1 cellular context compared by ENCODE assay signal in the genomic region with DNA sequence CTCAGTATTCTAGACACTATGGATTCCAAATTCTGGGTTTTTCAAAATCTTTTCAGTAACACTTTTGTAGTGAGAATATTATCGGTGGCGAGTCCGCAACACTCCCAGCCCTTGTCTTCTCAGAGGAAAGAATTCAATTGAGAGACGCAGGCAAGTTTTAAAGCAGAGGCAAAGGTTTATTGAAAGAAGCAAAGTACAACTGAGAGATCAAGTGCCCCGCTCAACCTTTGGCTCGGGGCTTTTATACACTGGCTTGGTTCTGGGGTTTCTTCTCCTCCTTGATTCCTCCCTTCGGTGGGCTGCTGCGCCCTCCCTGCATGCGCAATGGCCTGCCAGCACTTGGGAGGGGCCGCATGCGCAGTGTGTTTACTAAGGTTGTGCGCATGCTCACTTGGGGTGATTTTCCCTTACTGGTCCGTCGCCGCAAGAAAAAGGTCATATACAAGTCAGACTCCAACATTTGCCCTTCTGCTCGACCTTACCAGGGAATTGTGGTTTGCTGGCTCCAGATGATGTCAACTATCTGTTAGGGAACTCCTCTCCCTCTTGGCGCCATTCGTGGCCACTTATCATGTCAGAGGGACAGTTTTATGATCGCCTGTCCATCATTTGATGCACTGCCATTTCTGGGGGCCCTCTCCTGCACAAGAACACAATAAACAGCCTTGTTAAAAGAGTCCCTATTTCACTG.
A peak's percentile ranks its signal among the peaks of the same experiment; 100 is the strongest.
TF ChIP-seq lines count a peak whose summit lies in the region.

No MANE protein-coding gene starts in this region.

TF ChIP-seq in HepG2, 621 proteins besides CTCF, POLR2A, EP300 and RAD21 (continued from another document and continues in another):
- TF ChIP-seq NCOR1 (IDR thresholded peaks at IDR 0.05; ENCODE audit: borderline replicate concordance, low read length), result 0 out of 2 replicates have a peak, but pooled peaks have one; percentile 43
- 0 out of 2 replicates have a peak, but pooled peaks have one; percentile 32 for TF ChIP-seq ZNF782 (CRISPR knock-in tag; IDR thresholded peaks at IDR 0.05; ENCODE audit: borderline replicate concordance)
- TF ChIP-seq, protein P1, sequence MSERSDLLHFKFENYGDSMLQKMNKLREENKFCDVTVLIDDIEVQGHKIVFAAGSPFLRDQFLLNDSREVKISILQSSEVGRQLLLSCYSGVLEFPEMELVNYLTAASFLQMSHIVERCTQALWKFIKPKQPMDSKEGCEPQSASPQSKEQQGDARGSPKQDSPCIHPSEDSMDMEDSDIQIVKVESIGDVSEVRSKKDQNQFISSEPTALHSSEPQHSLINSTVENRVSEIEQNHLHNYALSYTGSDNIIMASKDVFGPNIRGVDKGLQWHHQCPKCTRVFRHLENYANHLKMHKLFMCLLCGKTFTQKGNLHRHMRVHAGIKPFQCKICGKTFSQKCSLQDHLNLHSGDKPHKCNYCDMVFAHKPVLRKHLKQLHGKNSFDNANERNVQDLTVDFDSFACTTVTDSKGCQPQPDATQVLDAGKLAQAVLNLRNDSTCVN (CRISPR knock-in tag; IDR thresholded peaks at IDR 0.05; ENCODE audit: borderline replicate concordance), result peak; percentile 72; the same call in 1 of the 2 replicates
- TF ChIP-seq SOX5 (CRISPR knock-in tag; IDR thresholded peaks at IDR 0.05; ENCODE audit: borderline replicate concordance), result peak; percentile 40; the same call in 1 of the 2 replicates
- TF ChIP-seq NFKBIZ (CRISPR knock-in tag; IDR thresholded peaks at IDR 0.05), result peak; percentile 40; the same call in 1 of the 2 replicates
- 0 out of 2 replicates have a peak, but pooled peaks have one; percentile 37 for TF ChIP-seq ZNF143 (CRISPR knock-in tag; IDR thresholded peaks at IDR 0.05)
- TF ChIP-seq, protein P2, sequence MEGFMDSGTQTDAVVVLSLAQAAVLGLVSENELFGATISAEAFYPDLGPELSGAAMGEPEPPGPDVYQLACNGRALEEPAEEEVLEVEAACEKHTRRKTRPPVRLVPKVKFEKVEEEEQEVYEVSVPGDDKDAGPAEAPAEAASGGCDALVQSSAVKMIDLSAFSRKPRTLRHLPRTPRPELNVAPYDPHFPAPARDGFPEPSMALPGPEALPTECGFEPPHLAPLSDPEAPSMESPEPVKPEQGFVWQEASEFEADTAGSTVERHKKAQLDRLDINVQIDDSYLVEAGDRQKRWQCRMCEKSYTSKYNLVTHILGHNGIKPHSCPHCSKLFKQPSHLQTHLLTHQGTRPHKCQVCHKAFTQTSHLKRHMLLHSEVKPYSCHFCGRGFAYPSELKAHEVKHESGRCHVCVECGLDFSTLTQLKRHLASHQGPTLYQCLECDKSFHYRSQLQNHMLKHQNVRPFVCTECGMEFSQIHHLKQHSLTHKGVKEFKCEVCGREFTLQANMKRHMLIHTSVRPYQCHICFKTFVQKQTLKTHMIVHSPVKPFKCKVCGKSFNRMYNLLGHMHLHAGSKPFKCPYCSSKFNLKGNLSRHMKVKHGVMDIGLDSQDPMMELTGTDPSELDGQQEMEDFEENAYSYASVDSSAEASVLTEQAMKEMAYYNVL (CRISPR knock-in tag; IDR thresholded peaks at IDR 0.05; ENCODE audit: borderline replicate concordance), result peak; percentile 59; the same call in 1 of the 2 replicates
- peak; percentile 94 for TF ChIP-seq ZNF883 (CRISPR knock-in tag; IDR thresholded peaks at IDR 0.05; ENCODE audit: not compliant biosample characterization)
- no peak for TF ChIP-seq PLRG1 (conservative IDR thresholded peaks at IDR 0.05)
- TF ChIP-seq PITX1 (CRISPR knock-in tag; IDR thresholded peaks at IDR 0.05), result peak; percentile 80
- TF ChIP-seq, protein P3, sequence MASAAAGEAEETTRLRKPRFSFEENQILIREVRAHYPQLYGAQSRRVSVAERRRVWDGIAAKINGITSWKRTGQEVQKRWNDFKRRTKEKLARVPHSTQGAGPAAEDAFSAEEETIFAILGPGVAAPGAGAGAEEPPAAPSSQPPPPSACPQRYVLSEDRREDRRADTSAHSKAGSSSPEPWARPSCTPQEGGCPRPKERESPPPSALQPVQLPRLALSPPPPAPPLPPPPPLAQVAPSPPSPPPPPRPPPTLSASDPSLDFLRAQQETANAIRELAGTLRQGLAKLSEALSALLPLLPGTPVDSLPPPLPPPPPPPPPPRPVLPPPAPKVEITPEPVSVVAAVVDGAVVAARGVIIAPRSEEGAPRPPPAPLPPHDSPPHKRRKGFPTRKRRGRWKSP (CRISPR knock-in tag; IDR thresholded peaks at IDR 0.05), result peak; percentile 82; the same call in 1 of the 2 replicates
- peak; percentile 52; the same call in 1 of the 2 replicates for TF ChIP-seq ZMAT3 (CRISPR knock-in tag; conservative IDR thresholded peaks at IDR 0.05)
- peak; percentile 74 for TF ChIP-seq ZNF792 (CRISPR knock-in tag; IDR thresholded peaks at IDR 0.05)
- no peak for TF ChIP-seq GTF3A (CRISPR knock-in tag; conservative IDR thresholded peaks at IDR 0.05)
- TF ChIP-seq, protein P4, sequence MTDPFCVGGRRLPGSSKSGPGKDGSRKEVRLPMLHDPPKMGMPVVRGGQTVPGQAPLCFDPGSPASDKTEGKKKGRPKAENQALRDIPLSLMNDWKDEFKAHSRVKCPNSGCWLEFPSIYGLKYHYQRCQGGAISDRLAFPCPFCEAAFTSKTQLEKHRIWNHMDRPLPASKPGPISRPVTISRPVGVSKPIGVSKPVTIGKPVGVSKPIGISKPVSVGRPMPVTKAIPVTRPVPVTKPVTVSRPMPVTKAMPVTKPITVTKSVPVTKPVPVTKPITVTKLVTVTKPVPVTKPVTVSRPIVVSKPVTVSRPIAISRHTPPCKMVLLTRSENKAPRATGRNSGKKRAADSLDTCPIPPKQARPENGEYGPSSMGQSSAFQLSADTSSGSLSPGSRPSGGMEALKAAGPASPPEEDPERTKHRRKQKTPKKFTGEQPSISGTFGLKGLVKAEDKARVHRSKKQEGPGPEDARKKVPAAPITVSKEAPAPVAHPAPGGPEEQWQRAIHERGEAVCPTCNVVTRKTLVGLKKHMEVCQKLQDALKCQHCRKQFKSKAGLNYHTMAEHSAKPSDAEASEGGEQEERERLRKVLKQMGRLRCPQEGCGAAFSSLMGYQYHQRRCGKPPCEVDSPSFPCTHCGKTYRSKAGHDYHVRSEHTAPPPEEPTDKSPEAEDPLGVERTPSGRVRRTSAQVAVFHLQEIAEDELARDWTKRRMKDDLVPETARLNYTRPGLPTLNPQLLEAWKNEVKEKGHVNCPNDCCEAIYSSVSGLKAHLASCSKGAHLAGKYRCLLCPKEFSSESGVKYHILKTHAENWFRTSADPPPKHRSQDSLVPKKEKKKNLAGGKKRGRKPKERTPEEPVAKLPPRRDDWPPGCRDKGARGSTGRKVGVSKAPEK (CRISPR knock-in tag; IDR thresholded peaks at IDR 0.05; ENCODE audit: borderline replicate concordance), result peak; percentile 69; the same call in 1 of the 2 replicates
- TF ChIP-seq TP53 (CRISPR knock-in tag; conservative IDR thresholded peaks at IDR 0.05), result no peak
- peak; percentile 78; the same call in 1 of the 2 replicates for TF ChIP-seq DNMT1 (CRISPR knock-in tag; IDR thresholded peaks at IDR 0.05)
- TF ChIP-seq ZNF317 (CRISPR knock-in tag; IDR thresholded peaks at IDR 0.05), result peak; percentile 73; the same call in 1 of the 2 replicates
- peak; percentile 73; the same call in 1 of the 2 replicates for TF ChIP-seq SETDB1 (CRISPR knock-in tag; IDR thresholded peaks at IDR 0.05; ENCODE audit: borderline replicate concordance)
- no peak for TF ChIP-seq ZNF761 (CRISPR knock-in tag; conservative IDR thresholded peaks at IDR 0.05)
- peak; percentile 98 for TF ChIP-seq ZNF547 (CRISPR knock-in tag; IDR thresholded peaks at IDR 0.05)
- peak; percentile 68 for TF ChIP-seq PHF20 (CRISPR knock-in tag; IDR thresholded peaks at IDR 0.05)
- TF ChIP-seq, protein P5, sequence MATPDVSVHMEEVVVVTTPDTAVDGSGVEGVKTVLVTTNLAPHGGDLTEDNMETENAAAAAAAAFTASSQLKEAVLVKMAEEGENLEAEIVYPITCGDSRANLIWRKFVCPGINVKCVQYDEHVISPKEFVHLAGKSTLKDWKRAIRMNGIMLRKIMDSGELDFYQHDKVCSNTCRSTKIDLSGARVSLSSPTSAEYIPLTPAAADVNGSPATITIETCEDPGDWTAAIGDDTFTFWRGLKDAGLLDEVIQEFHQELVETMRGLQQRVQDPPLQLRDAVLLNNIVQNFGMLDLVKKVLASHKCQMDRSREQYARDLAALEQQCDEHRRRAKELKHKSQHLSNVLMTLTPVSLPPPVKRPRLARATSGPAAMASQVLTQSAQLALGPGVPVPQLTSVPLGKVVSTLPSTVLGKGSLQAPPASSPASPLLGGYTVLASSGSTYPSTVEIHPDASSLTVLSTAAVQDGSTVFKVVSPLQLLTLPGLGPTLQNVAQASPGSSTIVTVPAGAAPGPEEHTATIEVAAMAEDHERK (CRISPR knock-in tag; IDR thresholded peaks at IDR 0.05; ENCODE audit: low read depth), result 0 out of 2 replicates have a peak, but pooled peaks have one; percentile 17
- peak; percentile 74 for TF ChIP-seq ZNF7 (CRISPR knock-in tag; IDR thresholded peaks at IDR 0.05)
- TF ChIP-seq NFKB2 (CRISPR knock-in tag; IDR thresholded peaks at IDR 0.05; ENCODE audit: borderline replicate concordance), result peak; percentile 96
- no peak for TF ChIP-seq FOSL1 (CRISPR knock-in tag; IDR thresholded peaks at IDR 0.05; ENCODE audit: borderline replicate concordance)
- TF ChIP-seq ZSCAN31 (CRISPR knock-in tag; IDR thresholded peaks at IDR 0.05; ENCODE audit: low read depth), result peak; percentile 93; the same call in 1 of the 2 replicates
- no peak for TF ChIP-seq ZNF577 (CRISPR knock-in tag; IDR thresholded peaks at IDR 0.05; ENCODE audit: borderline replicate concordance, low read depth)
- TF ChIP-seq, protein P6, sequence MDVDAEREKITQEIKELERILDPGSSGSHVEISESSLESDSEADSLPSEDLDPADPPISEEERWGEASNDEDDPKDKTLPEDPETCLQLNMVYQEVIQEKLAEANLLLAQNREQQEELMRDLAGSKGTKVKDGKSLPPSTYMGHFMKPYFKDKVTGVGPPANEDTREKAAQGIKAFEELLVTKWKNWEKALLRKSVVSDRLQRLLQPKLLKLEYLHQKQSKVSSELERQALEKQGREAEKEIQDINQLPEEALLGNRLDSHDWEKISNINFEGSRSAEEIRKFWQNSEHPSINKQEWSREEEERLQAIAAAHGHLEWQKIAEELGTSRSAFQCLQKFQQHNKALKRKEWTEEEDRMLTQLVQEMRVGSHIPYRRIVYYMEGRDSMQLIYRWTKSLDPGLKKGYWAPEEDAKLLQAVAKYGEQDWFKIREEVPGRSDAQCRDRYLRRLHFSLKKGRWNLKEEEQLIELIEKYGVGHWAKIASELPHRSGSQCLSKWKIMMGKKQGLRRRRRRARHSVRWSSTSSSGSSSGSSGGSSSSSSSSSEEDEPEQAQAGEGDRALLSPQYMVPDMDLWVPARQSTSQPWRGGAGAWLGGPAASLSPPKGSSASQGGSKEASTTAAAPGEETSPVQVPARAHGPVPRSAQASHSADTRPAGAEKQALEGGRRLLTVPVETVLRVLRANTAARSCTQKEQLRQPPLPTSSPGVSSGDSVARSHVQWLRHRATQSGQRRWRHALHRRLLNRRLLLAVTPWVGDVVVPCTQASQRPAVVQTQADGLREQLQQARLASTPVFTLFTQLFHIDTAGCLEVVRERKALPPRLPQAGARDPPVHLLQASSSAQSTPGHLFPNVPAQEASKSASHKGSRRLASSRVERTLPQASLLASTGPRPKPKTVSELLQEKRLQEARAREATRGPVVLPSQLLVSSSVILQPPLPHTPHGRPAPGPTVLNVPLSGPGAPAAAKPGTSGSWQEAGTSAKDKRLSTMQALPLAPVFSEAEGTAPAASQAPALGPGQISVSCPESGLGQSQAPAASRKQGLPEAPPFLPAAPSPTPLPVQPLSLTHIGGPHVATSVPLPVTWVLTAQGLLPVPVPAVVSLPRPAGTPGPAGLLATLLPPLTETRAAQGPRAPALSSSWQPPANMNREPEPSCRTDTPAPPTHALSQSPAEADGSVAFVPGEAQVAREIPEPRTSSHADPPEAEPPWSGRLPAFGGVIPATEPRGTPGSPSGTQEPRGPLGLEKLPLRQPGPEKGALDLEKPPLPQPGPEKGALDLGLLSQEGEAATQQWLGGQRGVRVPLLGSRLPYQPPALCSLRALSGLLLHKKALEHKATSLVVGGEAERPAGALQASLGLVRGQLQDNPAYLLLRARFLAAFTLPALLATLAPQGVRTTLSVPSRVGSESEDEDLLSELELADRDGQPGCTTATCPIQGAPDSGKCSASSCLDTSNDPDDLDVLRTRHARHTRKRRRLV (CRISPR knock-in tag; IDR thresholded peaks at IDR 0.05), result peak; percentile 60; the same call in 1 of the 2 replicates
- TF ChIP-seq ZNF335 (CRISPR knock-in tag; IDR thresholded peaks at IDR 0.05), result peak; percentile 37; the same call in 1 of the 2 replicates
- TF ChIP-seq DR1 (CRISPR knock-in tag; IDR thresholded peaks at IDR 0.05), result peak; percentile 25; the same call in 1 of the 2 replicates
- peak; percentile 76; the same call in 1 of the 2 replicates for TF ChIP-seq KLF6 (CRISPR knock-in tag; IDR thresholded peaks at IDR 0.05)
- TF ChIP-seq, protein P7, sequence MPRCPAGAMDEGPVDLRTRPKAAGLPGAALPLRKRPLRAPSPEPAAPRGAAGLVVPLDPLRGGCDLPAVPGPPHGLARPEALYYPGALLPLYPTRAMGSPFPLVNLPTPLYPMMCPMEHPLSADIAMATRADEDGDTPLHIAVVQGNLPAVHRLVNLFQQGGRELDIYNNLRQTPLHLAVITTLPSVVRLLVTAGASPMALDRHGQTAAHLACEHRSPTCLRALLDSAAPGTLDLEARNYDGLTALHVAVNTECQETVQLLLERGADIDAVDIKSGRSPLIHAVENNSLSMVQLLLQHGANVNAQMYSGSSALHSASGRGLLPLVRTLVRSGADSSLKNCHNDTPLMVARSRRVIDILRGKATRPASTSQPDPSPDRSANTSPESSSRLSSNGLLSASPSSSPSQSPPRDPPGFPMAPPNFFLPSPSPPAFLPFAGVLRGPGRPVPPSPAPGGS (CRISPR knock-in tag; IDR thresholded peaks at IDR 0.05), result peak; percentile 94
- TF ChIP-seq ZNF30 (CRISPR knock-in tag; IDR thresholded peaks at IDR 0.05), result peak; percentile 91
- peak; percentile 84; the same call in 1 of the 2 replicates for TF ChIP-seq ZNF839 (CRISPR knock-in tag; IDR thresholded peaks at IDR 0.05; ENCODE audit: borderline replicate concordance)
- TF ChIP-seq CBX2 (IDR thresholded peaks at IDR 0.05; ENCODE audit: low read depth, low read length), result no peak
- no peak for TF ChIP-seq CBX2 (CRISPR knock-in tag; IDR thresholded peaks at IDR 0.05; ENCODE audit: low read depth)
- TF ChIP-seq ZZZ3 (CRISPR knock-in tag; IDR thresholded peaks at IDR 0.05; ENCODE audit: borderline replicate concordance), result no peak
- no peak for TF ChIP-seq ZNF777 (CRISPR knock-in tag; IDR thresholded peaks at IDR 0.05)
- no peak for TF ChIP-seq NONO (IDR thresholded peaks at IDR 0.05)
- TF ChIP-seq NONO (CRISPR knock-in tag; conservative IDR thresholded peaks at IDR 0.05), result peak; percentile 82
- TF ChIP-seq, protein P8, sequence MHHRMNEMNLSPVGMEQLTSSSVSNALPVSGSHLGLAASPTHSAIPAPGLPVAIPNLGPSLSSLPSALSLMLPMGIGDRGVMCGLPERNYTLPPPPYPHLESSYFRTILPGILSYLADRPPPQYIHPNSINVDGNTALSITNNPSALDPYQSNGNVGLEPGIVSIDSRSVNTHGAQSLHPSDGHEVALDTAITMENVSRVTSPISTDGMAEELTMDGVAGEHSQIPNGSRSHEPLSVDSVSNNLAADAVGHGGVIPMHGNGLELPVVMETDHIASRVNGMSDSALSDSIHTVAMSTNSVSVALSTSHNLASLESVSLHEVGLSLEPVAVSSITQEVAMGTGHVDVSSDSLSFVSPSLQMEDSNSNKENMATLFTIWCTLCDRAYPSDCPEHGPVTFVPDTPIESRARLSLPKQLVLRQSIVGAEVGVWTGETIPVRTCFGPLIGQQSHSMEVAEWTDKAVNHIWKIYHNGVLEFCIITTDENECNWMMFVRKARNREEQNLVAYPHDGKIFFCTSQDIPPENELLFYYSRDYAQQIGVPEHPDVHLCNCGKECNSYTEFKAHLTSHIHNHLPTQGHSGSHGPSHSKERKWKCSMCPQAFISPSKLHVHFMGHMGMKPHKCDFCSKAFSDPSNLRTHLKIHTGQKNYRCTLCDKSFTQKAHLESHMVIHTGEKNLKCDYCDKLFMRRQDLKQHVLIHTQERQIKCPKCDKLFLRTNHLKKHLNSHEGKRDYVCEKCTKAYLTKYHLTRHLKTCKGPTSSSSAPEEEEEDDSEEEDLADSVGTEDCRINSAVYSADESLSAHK (CRISPR knock-in tag; IDR thresholded peaks at IDR 0.05; ENCODE audit: borderline replicate concordance), result peak; percentile 83
